ENCODE assay signal across 12 cellular contexts in genomic region chr2:136235451-136236418, GRCh38.
DNase-seq lines count a peak whose midpoint lies in the region; ATAC-seq and TF ChIP-seq lines count a peak whose summit lies in the region.
"Had no signal": no experiment of that assay in that cellular context is flagged by ENCODE, and none has a peak within 500 bp of the region (broad histone marks: within the 10 kb centered on the region; RNA-seq: fewer than 3 reads in every experiment).

No MANE protein-coding gene starts in this region.

- intact Hi-C loops in activated B cell treated with CpG ODN at 0.5 μM for 24 hours (cut with micrococcal nuclease): no loop called here
- intact Hi-C loops in left ventricle myocardium superior (cut with micrococcal nuclease): no loop called here

- CTCF ChIA-PET in activated B cell treated with CpG ODN at 0.5 μM for 24 hours (lab: Charles Lee): interaction anchor here (5.4 kb wide), 1 partner anchor 20 kb away, joined by 51 read pairs; no protein-coding TSS in a partner anchor

- no peaks in the 10 kb centered on the region for H3K27me3 Mint-ChIP-seq in activated B cell treated with CpG ODN at 0.5 μM for 24 hours
- H3K27me3 Mint-ChIP-seq: brain had no signal

- POLR2A ChIA-PET in activated B cell treated with CpG ODN at 0.5 μM for 24 hours (lab: Charles Lee): interaction anchor here (0.6 to 6.7 kb wide), 7 partner anchors 11 to 146 kb away, joined by 3 to 124 read pairs (median 8); partner anchors contain the start of gene CXCR4

- TF ChIP-seq CTCF in activated B cell treated with CpG ODN at 0.5 μM for 24 hours (IDR thresholded peaks at IDR 0.05): no peak

- H3K9me3 Mint-ChIP-seq in activated B cell treated with CpG ODN at 0.5 μM for 24 hours: no peaks in the 10 kb centered on the region

- H3K27ac Mint-ChIP-seq in activated B cell treated with CpG ODN at 0.5 μM for 24 hours: peak overlapping the region; percentile 92

- no peak overlapping the region for H3K4me3 Mint-ChIP-seq in activated B cell treated with CpG ODN at 0.5 μM for 24 hours
- H3K4me3 Mint-ChIP-seq: brain had no signal

- DNase-seq in AG08395 (ENCODE audit: low spot score) (peak; percentile 33), HS-27A (ENCODE audit: low read depth) (peak; percentile 36), activated B cell treated with CpG ODN at 0.5 μM for 24 hours (no peak), left ventricle myocardium superior (no peak), amniotic stem cell (lab: John Stamatoyannopoulos, UW) (no peak), NCI-H82 treated with DMSO at 0.1 percent for 48 hours (lab: John Stamatoyannopoulos, UW; ENCODE audit: unreplicated experiment) (no peak), NCI-H446 (lab: John Stamatoyannopoulos, UW) (no peak), NCI-H2227 (lab: John Stamatoyannopoulos, UW; ENCODE audit: unreplicated experiment) (no peak)
- DNase-seq: activated CD4-positive, alpha-beta T cell treated with anti-CD3 and anti-CD28 coated beads, Interleukin-2, amount 50 U/mL, for 4 hours; NCI-H1092 treated with DMSO at 0.1 percent for 48 hours had no signal

- ATAC-seq in activated B cell treated with CpG ODN at 0.5 μM for 24 hours (ENCODE audit: low read depth) (no peak), left ventricle myocardium superior (peak; percentile 37)
- ATAC-seq: GM12878 had no signal

- peaks cover 91% of the 10 kb centered on the region for H3K4me1 Mint-ChIP-seq in activated B cell treated with CpG ODN at 0.5 μM for 24 hours

- no peaks in the 10 kb centered on the region for H3K36me3 Mint-ChIP-seq in activated B cell treated with CpG ODN at 0.5 μM for 24 hours (ENCODE audit: low read depth)
- H3K36me3 Mint-ChIP-seq: brain had no signal

Comparison
In these comparisons a context has a peak if more than half of its experiments do, and no peak if none do; other contexts are left out.
1. DNase-seq: peak in AG08395 (single experiment) and HS-27A (single experiment); none in activated B cell treated with CpG ODN at 0.5 μM for 24 hours (single experiment), left ventricle myocardium superior (single experiment), amniotic stem cell (single experiment), NCI-H82 treated with DMSO at 0.1 percent for 48 hours (single experiment), NCI-H446 (0 of 2) and NCI-H2227 (single experiment).